In genomic region chr17:68011199-68011665, GRCh38 we compare ENCODE assay signal across 7 cellular contexts. TPM values are rescaled to one million over a fixed set of nuclear protein-coding genes. Genes with fewer than 3 reads are reported as not detected.
DNase-seq lines count a peak whose midpoint lies in the region; ATAC-seq and TF ChIP-seq lines count a peak whose summit lies in the region.

No MANE protein-coding gene starts in this region.

- no peaks in the 10 kb centered on the region for H3K36me3 Mint-ChIP-seq in mesothelial cell of epicardium

- H3K9me3 Mint-ChIP-seq in mesothelial cell of epicardium = no peaks in the 10 kb centered on the region

- H3K4me3 Mint-ChIP-seq in mesothelial cell of epicardium = peak overlapping the region; percentile 41

- H3K27me3 Mint-ChIP-seq in mesothelial cell of epicardium (ENCODE audit: low read depth) = no peaks in the 10 kb centered on the region

- no peak overlapping the region for H3K27ac Mint-ChIP-seq in mesothelial cell of epicardium

- TF ChIP-seq CTCF in mesothelial cell of epicardium (IDR thresholded peaks at IDR 0.05; ENCODE audit: unreplicated experiment) = peak; percentile 49

- ATAC-seq in GM18867 (IDR thresholded peaks at IDR 0.05; ENCODE audit: unreplicated experiment) = peak; percentile 72

- peak; percentile 48 for DNase-seq in LoVo (ENCODE audit: low spot score)
- DNase-seq in activated CD4-positive, alpha-beta T cell treated with anti-CD3 and anti-CD28 coated beads for 24 hours (ENCODE audit: low read depth in 2 of 2) = peak; percentile 56 to 61
- peak; percentile 67 for DNase-seq in dermis blood vessel endothelial cell
- no peak for DNase-seq in mesothelial cell of epicardium (ENCODE audit: low spot score in 2 of 2, unreplicated experiment in 2 of 2)
- DNase-seq in stimulated activated naive CD4-positive, alpha-beta T cell (lab: John Stamatoyannopoulos, UW) = peak in 5 of 6 experiments; percentile 9 to 53 (median 27)
- DNase-seq in A172 (ENCODE audit: low spot score) = no peak

- H3K4me1 Mint-ChIP-seq in mesothelial cell of epicardium = peaks cover 3% of the 10 kb centered on the region

RNA-seq across cellular contexts. Expression of gene C17orf58, which starts 15.0 kb away (rescaled TPM):
- total RNA-seq in dermis blood vessel endothelial cell (21.3 and 35.6 TPM in 2 replicates), mesothelial cell of epicardium (5.6 to 6.6 TPM (median 6.5 TPM) in 3 replicates)
- total RNA-seq in A172 (2014; rRNA removed; shearing (Covaris generic)) = 20.0 and 24.2 TPM in 2 replicates

RNA-seq across cellular contexts. Expression of gene KPNA2, which starts 24.3 kb away (rescaled TPM):
- total RNA-seq in dermis blood vessel endothelial cell (96.5 and 179 TPM in 2 replicates), mesothelial cell of epicardium (99.8 to 101 TPM (median 100 TPM) in 3 replicates)
- 358 and 473 TPM in 2 replicates for total RNA-seq in A172 (2014; rRNA removed; shearing (Covaris generic))

Comparison
In these comparisons a context has a peak if more than half of its experiments do, and no peak if none do; other contexts are left out.
1. DNase-seq: peak in LoVo (single experiment), activated CD4-positive, alpha-beta T cell treated with anti-CD3 and anti-CD28 coated beads for 24 hours (2 of 2), dermis blood vessel endothelial cell (single experiment) and stimulated activated naive CD4-positive, alpha-beta T cell (5 of 6); none in mesothelial cell of epicardium (0 of 2) and A172 (single experiment).